Comparison of ENCODE assay signal across 20 cellular contexts in the genomic region with DNA sequence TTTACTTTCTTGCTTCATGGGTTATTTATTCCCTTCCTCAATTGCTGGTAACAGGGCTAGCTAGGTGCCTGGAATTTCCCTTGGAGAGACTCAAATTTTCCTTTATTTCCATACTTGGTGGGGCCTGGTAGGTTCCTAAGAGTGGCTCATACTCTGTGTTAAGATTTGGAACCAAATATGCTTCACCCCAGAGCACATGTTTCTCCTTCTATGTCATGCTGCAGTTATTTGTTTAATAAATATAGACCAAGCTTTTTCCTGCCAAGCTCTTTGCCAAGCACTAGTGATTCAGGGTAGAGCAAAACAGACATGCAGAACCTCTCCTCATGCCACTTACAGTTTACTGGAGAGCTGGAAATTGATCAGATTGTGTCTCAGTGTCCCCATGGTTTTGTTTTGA.
DNase-seq lines count a peak whose midpoint lies in the region; ATAC-seq and TF ChIP-seq lines count a peak whose summit lies in the region.
"Had no signal": no experiment of that assay in that cellular context is flagged by ENCODE, and none has a peak within 500 bp of the region (broad histone marks: within the 10 kb centered on the region; RNA-seq: fewer than 3 reads in every experiment).

No MANE protein-coding gene starts in this region.

- no peaks in the 10 kb centered on the region for H3K36me3 ChIP-seq in gastrocnemius medialis
- H3K36me3 ChIP-seq: suprapubic skin, vagina, WERI-Rb-1 had no signal

- no peak for TF ChIP-seq POLR2A in gastrocnemius medialis (IDR thresholded peaks at IDR 0.05)

- H3K4me3 ChIP-seq in gastrocnemius medialis, result no peak overlapping the region
- H3K4me3 ChIP-seq: lung, suprapubic skin, vagina had no signal

- peaks cover 6 to 18% of the 10 kb centered on the region in 2 donors for H3K4me1 ChIP-seq in gastrocnemius medialis
- H3K4me1 ChIP-seq: suprapubic skin, vagina had no signal

- no peak for TF ChIP-seq CTCF in AG09319 (IDR thresholded peaks at IDR 0.05; ENCODE audit: low read depth, low read length)
- no peak for TF ChIP-seq CTCF in gastrocnemius medialis (IDR thresholded peaks at IDR 0.05 in 4 of 5, conservative IDR thresholded peaks at IDR 0.05 in 1 of 5)

- peak overlapping the region; percentile 14 to 65 (median 56) for H3K27ac ChIP-seq in gastrocnemius medialis
- H3K27ac ChIP-seq: suprapubic skin, vagina, WERI-Rb-1 had no signal

- in situ Hi-C loops in gastrocnemius medialis (cut with MboI; ENCODE audit: low sequenced_read_pairs in 4 of 4), result no loop called here

- ATAC-seq in gastrocnemius medialis (peak; percentile 84), HG03354 (IDR thresholded peaks at IDR 0.05; ENCODE audit: poor library complexity, severe bottlenecking, unreplicated experiment) (no peak)
- no peak for ATAC-seq in stimulated activated naive CD8-positive, alpha-beta T cell treated with anti-CD3 and anti-CD28 coated beads, Interleukin-15, Interleukin-2, amounts not matched to agents 100 U/mL and 50 U/mL, for 24 hours
- ATAC-seq: activated T-cell treated with anti-CD3 and anti-CD28 coated beads, Interleukin-2, amount 50 U/mL, for 72 hours had no signal

- intact Hi-C loops in gastrocnemius medialis (cut with DNase I; ENCODE audit: low total_unique reads), result no loop called here

- no peaks in the 10 kb centered on the region for H3K27me3 ChIP-seq in gastrocnemius medialis
- H3K27me3 ChIP-seq: suprapubic skin, vagina had no signal

- DNase-seq in AG09319 (ENCODE audit: extremely low read depth, low read depth) (peak; percentile 7), M059J (ENCODE audit: low read depth) (peak; percentile 5), fibroblast of peridontal ligament (ENCODE audit: extremely low read depth) (peak; percentile 69), gastrocnemius medialis (no peak), NCI-H1694 treated with DMSO at 0.1 percent for 48 hours (lab: John Stamatoyannopoulos, UW) (no peak), NCI-H187 treated with DMSO at 0.1 percent for 48 hours (lab: John Stamatoyannopoulos, UW) (no peak)
- DNase-seq in stimulated activated naive CD8-positive, alpha-beta T cell treated with anti-CD3 and anti-CD28 coated beads, Interleukin-15, Interleukin-2, amounts not matched to agents 100 U/mL and 50 U/mL, for 24 hours, result no peak
- DNase-seq: activated CD4-positive, alpha-beta T cell treated with anti-CD3 and anti-CD28 coated beads, Interleukin-2, amount 10 ng/mL, durations not matched to agents 7 days and 5 days; activated T-cell treated with anti-CD3 and anti-CD28 coated beads, Interleukin-2, amount 50 U/mL, for 72 hours; CD4-positive, alpha-beta T cell; EL; foreskin melanocyte; hypothalamus; NCI-H2081 treated with DMSO at 0.1 percent for 48 hours; NCI-H446 treated with DMSO at 0.1 percent for 48 hours; WERI-Rb-1 had no signal

- no peaks in the 10 kb centered on the region for H3K9me3 ChIP-seq in gastrocnemius medialis
- H3K9me3 ChIP-seq: suprapubic skin, vagina had no signal

Comparison
In these comparisons a context has a peak if more than half of its experiments do, and no peak if none do; other contexts are left out.
1. DNase-seq: peak in AG09319 (single experiment), M059J (single experiment) and fibroblast of peridontal ligament (single experiment); none in gastrocnemius medialis (0 of 2), NCI-H1694 treated with DMSO at 0.1 percent for 48 hours (single experiment), NCI-H187 treated with DMSO at 0.1 percent for 48 hours (single experiment) and stimulated activated naive CD8-positive, alpha-beta T cell treated with anti-CD3 and anti-CD28 coated beads, Interleukin-15, Interleukin-2, amounts not matched to agents 100 U/mL and 50 U/mL, for 24 hours (single experiment).
2. ATAC-seq: peak in gastrocnemius medialis (2 of 2); none in HG03354 (single experiment) and stimulated activated naive CD8-positive, alpha-beta T cell treated with anti-CD3 and anti-CD28 coated beads, Interleukin-15, Interleukin-2, amounts not matched to agents 100 U/mL and 50 U/mL, for 24 hours (single experiment).